22 cellular contexts compared by ENCODE assay signal in genomic region chr10:11570751-11571150, GRCh38. TPM values are rescaled to one million over a fixed set of nuclear protein-coding genes. Genes with fewer than 3 reads are reported as not detected.
DNase-seq lines count a peak whose midpoint lies in the region; ATAC-seq, FAIRE-seq and TF ChIP-seq lines count a peak whose summit lies in the region.
"Had no signal": no experiment of that assay in that cellular context is flagged by ENCODE, and none has a peak within 500 bp of the region (broad histone marks: within the 10 kb centered on the region; RNA-seq: fewer than 3 reads in every experiment).

No MANE protein-coding gene starts in this region.

- no peaks in the 10 kb centered on the region; the same call in 1 of the 2 replicates for H4K20me1 ChIP-seq in OCI-LY1 (ENCODE audit: insufficient read depth, low read length)

- no peaks in the 10 kb centered on the region for H3K36me3 ChIP-seq in OCI-LY1 (ENCODE audit: insufficient read depth, low read length)
- H3K36me3 ChIP-seq: BE2C had no signal

- CTCF ChIA-PET in A549 (lab: Yijun Ruan, JAX), result no interaction called here
- CTCF ChIA-PET in activated naive CD4-positive, alpha-beta T cell treated with anti-CD3 and anti-CD28 coated beads, Interleukin-2, amount 10 ng/mL, durations not matched to agents 7 days and 5 days (lab: Charles Lee), result interaction anchor here (1.3 to 1.4 kb wide), 2 partner anchors 11 to 55 kb away, joined by 3 to 6 read pairs; no protein-coding TSS in a partner anchor

- no peaks in the 10 kb centered on the region for H3K9me3 ChIP-seq in A549
- H3K9me3 ChIP-seq in OCI-LY1 (ENCODE audit: low read length), result no peaks in the 10 kb centered on the region
- H3K9me3 ChIP-seq: BE2C had no signal

- FAIRE-seq in A549 (lab: Jason Lieb, UNC) (peak; percentile 7), GM12892 (lab: Jason Lieb, UNC) (peak; percentile 57)
- FAIRE-seq: H54 had no signal

- no peak for TF ChIP-seq POLR2A in A549 (IDR thresholded peaks at IDR 0.05; ENCODE audit: low read length)
- TF ChIP-seq POLR2A in GM12892 (IDR thresholded peaks at IDR 0.05; ENCODE audit: low read depth, low read length), result no peak

- no peak overlapping the region for H2AFZ ChIP-seq in OCI-LY1 (ENCODE audit: low read length)
- H2AFZ ChIP-seq: GM23338 had no signal

- no peak overlapping the region for H3K4me3 Mint-ChIP-seq in memory B cell
- no peak overlapping the region for H3K4me3 Mint-ChIP-seq in activated naive CD4-positive, alpha-beta T cell treated with anti-CD3 and anti-CD28 coated beads, Interleukin-2, amount 10 ng/mL, durations not matched to agents 7 days and 5 days
- H3K4me3 Mint-ChIP-seq: CD4-positive, CD25-positive, alpha-beta regulatory T cell; CD8-positive, alpha-beta memory T cell; GM23338; HFFc6 had no signal

- no peak overlapping the region for H3K9ac ChIP-seq in OCI-LY1 (ENCODE audit: low read length)

- H3K27ac ChIP-seq in A549, result no peak overlapping the region
- H3K27ac ChIP-seq in OCI-LY1 (ENCODE audit: low read depth, low read length, poor library complexity, severe bottlenecking), result peak overlapping the region; percentile 14

- H3K4me2 ChIP-seq in A549 (no peak overlapping the region), OCI-LY1 (ENCODE audit: low read length) (peak overlapping the region; percentile 7; the same call in 1 of the 2 replicates)
- H3K4me2 ChIP-seq: GM23338 had no signal

- H3K36me3 Mint-ChIP-seq in memory B cell, result peaks cover 11% of the 10 kb centered on the region
- no peaks in the 10 kb centered on the region for H3K36me3 Mint-ChIP-seq in activated naive CD4-positive, alpha-beta T cell treated with anti-CD3 and anti-CD28 coated beads, Interleukin-2, amount 10 ng/mL, durations not matched to agents 7 days and 5 days
- H3K36me3 Mint-ChIP-seq: CD4-positive, CD25-positive, alpha-beta regulatory T cell; CD8-positive, alpha-beta memory T cell had no signal

- no peaks in the 10 kb centered on the region for H3K27me3 ChIP-seq in OCI-LY1 (ENCODE audit: insufficient read depth, low read length)
- H3K27me3 ChIP-seq: BE2C had no signal

- H3K27me3 Mint-ChIP-seq in memory B cell, result no peaks in the 10 kb centered on the region
- no peaks in the 10 kb centered on the region for H3K27me3 Mint-ChIP-seq in activated naive CD4-positive, alpha-beta T cell treated with anti-CD3 and anti-CD28 coated beads, Interleukin-2, amount 10 ng/mL, durations not matched to agents 7 days and 5 days
- H3K27me3 Mint-ChIP-seq: CD8-positive, alpha-beta memory T cell had no signal

- H3K4me3 ChIP-seq in A549 (no peak overlapping the region), OCI-LY1 (ENCODE audit: low read depth, low read length, poor library complexity, severe bottlenecking) (no peak overlapping the region)
- H3K4me3 ChIP-seq: GM23338 had no signal

- peaks cover 2% of the 10 kb centered on the region for H3K9me3 Mint-ChIP-seq in memory B cell
- H3K9me3 Mint-ChIP-seq in activated naive CD4-positive, alpha-beta T cell treated with anti-CD3 and anti-CD28 coated beads, Interleukin-2, amount 10 ng/mL, durations not matched to agents 7 days and 5 days, result no peaks in the 10 kb centered on the region
- H3K9me3 Mint-ChIP-seq: CD4-positive, CD25-positive, alpha-beta regulatory T cell; CD8-positive, alpha-beta memory T cell; GM23338; HFFc6 had no signal

- TF ChIP-seq EP300 in A549 (IDR thresholded peaks at IDR 0.05), result no peak

- peak overlapping the region; percentile 76 for H3K27ac Mint-ChIP-seq in memory B cell
- no peak overlapping the region for H3K27ac Mint-ChIP-seq in activated naive CD4-positive, alpha-beta T cell treated with anti-CD3 and anti-CD28 coated beads, Interleukin-2, amount 10 ng/mL, durations not matched to agents 7 days and 5 days
- H3K27ac Mint-ChIP-seq: CD4-positive, CD25-positive, alpha-beta regulatory T cell; CD8-positive, alpha-beta memory T cell; GM23338; HFFc6 had no signal

- no peaks in the 10 kb centered on the region for H3K9me2 ChIP-seq in OCI-LY1 (ENCODE audit: low read depth, low read length)

- no peak for TF ChIP-seq RAD21 in A549 (conservative IDR thresholded peaks at IDR 0.05 in 1 of 2, IDR thresholded peaks at IDR 0.05 in 1 of 2)

- H3K4me1 ChIP-seq in A549, result no peaks in the 10 kb centered on the region
- peaks cover 67% of the 10 kb centered on the region for H3K4me1 ChIP-seq in OCI-LY1 (ENCODE audit: insufficient read depth, low read length, severe bottlenecking)

- WGBS in A549 (ENCODE audit: missing lambda C conversion rate), result 88% methylated on average over 5 of the region's 5 CpGs

- peaks cover 57% of the 10 kb centered on the region for H3K4me1 Mint-ChIP-seq in memory B cell
- no peaks in the 10 kb centered on the region for H3K4me1 Mint-ChIP-seq in activated naive CD4-positive, alpha-beta T cell treated with anti-CD3 and anti-CD28 coated beads, Interleukin-2, amount 10 ng/mL, durations not matched to agents 7 days and 5 days

- TF ChIP-seq CTCF in A549 (IDR thresholded peaks at IDR 0.05), result no peak
- no peak for TF ChIP-seq CTCF in OCI-LY1 (IDR thresholded peaks at IDR 0.05; ENCODE audit: low read length)

- DNase-seq in A549 (ENCODE audit: low read depth in 1 of 2, low spot score in 1 of 2) (no peak), GM12892 (ENCODE audit: insufficient read length) (no peak), memory B cell (ENCODE audit: low spot score in 2 of 2) (no peak), DMS114 treated with DMSO at 0.1 percent for 48 hours (lab: John Stamatoyannopoulos, UW; ENCODE audit: unreplicated experiment) (no peak)
- no peak for DNase-seq in activated naive CD4-positive, alpha-beta T cell treated with anti-CD3 and anti-CD28 coated beads, Interleukin-2, amount 10 ng/mL, durations not matched to agents 7 days and 5 days
- DNase-seq: 8988T; BE2C; C1 segment of cervical spinal cord; CD4-positive, CD25-positive, alpha-beta regulatory T cell; CD8-positive, alpha-beta memory T cell; COR-L47; DMS153; DMS79; GDM1; HCEC 1CT; HFFc6; KG1 had no signal

- ATAC-seq in A549 (no peak), memory B cell (ENCODE audit: low read depth) (no peak), GM18873 (IDR thresholded peaks at IDR 0.05; ENCODE audit: low FRiP score, unreplicated experiment) (no peak), HG03565 (IDR thresholded peaks at IDR 0.05; ENCODE audit: unreplicated experiment) (no peak)
- ATAC-seq: GM23338 had no signal

- peaks cover 45% of the 10 kb centered on the region for H3K79me2 ChIP-seq in OCI-LY1 (ENCODE audit: insufficient read depth, low read length)

- no peaks in the 10 kb centered on the region for H3F3A ChIP-seq in OCI-LY1 (ENCODE audit: insufficient read depth, low read length)

- POLR2A ChIA-PET in A549 (lab: Yijun Ruan, JAX), result no interaction called here

TF ChIP-seq in A549, 52 proteins besides CTCF, POLR2A, EP300 and RAD21:
- TF ChIP-seq HOXA7 (CRISPR knock-in tag; IDR thresholded peaks at IDR 0.05), result no peak
- TF ChIP-seq HEYL (CRISPR knock-in tag; IDR thresholded peaks at IDR 0.05), result no peak

RNA-seq across cellular contexts. Expression of gene USP6NL, which starts 40.7 kb away (rescaled TPM):
- polyA plus RNA-seq in A549 (2011; rRNA removed) (16.8 and 18.2 TPM in 2 replicates), A549 (2017; fragmentation: RNase III; extraction: RNeasy Plus Mini Kit Qiagen cat#74134 plus additional on column Dnase treatment) (10.4 to 11.7 TPM (median 10.6 TPM) in 3 replicates)
- polyA plus RNA-seq in A549 (2012; cell fraction: cytosol; rRNA removed), result 7.1 and 8.7 TPM in 2 replicates
- polyA plus RNA-seq in A549 (2012; cell fraction: nucleus; rRNA removed), result 5.2 and 6.9 TPM in 2 replicates
- 14.3 and 14.4 TPM in 2 replicates for polyA minus RNA-seq in A549 (2011; rRNA and poly(A)+ RNA removed)
- 10.6 TPM for polyA plus RNA-seq in GM12892 (2012; ENCODE audit: missing spikeins)
